ENCODE assay signal across 25 cellular contexts in genomic region chr1:147741075-147741474, GRCh38. TPM values are rescaled to one million over a fixed set of nuclear protein-coding genes. Genes with fewer than 3 reads are reported as not detected.
"Had no signal": no experiment of that assay in that cellular context is flagged by ENCODE, and none has a peak within 500 bp of the region (broad histone marks: within the 10 kb centered on the region; RNA-seq: fewer than 3 reads in every experiment).

No MANE protein-coding gene starts in this region.

- FAIRE-seq: endometrium, kidney, small intestine had no signal

- ATAC-seq: effector memory CD8-positive, alpha-beta T cell; left lung; lower lobe of right lung; naive thymus-derived CD8-positive, alpha-beta T cell; psoas muscle; right lobe of liver; stimulated activated naive CD8-positive, alpha-beta T cell treated with anti-CD3 and anti-CD28 coated beads, Interleukin-15, amount 100 ng/mL, for 72 hours; upper lobe of right lung had no signal

- H3K9me3 ChIP-seq: left lung, lower lobe of right lung, ovary, psoas muscle, right lobe of liver, suprapubic skin, transverse colon, upper lobe of right lung, uterus had no signal

- H3K36me3 ChIP-seq: left lung, lower lobe of right lung, ovary, right lobe of liver, suprapubic skin, transverse colon, upper lobe of right lung, uterus had no signal

- DNase-seq: cortex of kidney; effector memory CD8-positive, alpha-beta T cell; foreskin melanocyte; kidney; left lung; lower lobe of right lung; naive thymus-derived CD8-positive, alpha-beta T cell; nephron progenitor cell; nucleus accumbens; ovary; posterior cingulate gyrus; psoas muscle; right lobe of liver; small intestine; stimulated activated CD4-positive, alpha-beta T cell treated with anti-CD3 and anti-CD28 coated beads, Interleukin-15, amount 100 ng/mL, for 24 hours; stimulated activated CD4-positive, alpha-beta T cell treated with anti-CD3 and anti-CD28 coated beads, Interleukin-4, amount 100 ng/mL, for 1 hour; stimulated activated CD8-positive, alpha-beta memory T cell treated with anti-CD3 and anti-CD28 coated beads, Interleukin-4, amount 100 ng/mL, for 48 hours; stimulated activated naive CD4-positive, alpha-beta T cell; stimulated activated naive CD8-positive, alpha-beta T cell treated with anti-CD3 and anti-CD28 coated beads, Interleukin-15, amount 100 ng/mL, for 72 hours; transverse colon; upper lobe of right lung; uterus had no signal

- H3K27ac ChIP-seq: left lung, lower lobe of right lung, ovary, psoas muscle, right lobe of liver, suprapubic skin, transverse colon, upper lobe of right lung, uterus had no signal

- H3K27me3 ChIP-seq: ovary, right lobe of liver, suprapubic skin, transverse colon, upper lobe of right lung, uterus had no signal

- H3K4me1 ChIP-seq: left lung, lower lobe of right lung, psoas muscle, right lobe of liver, suprapubic skin, transverse colon, upper lobe of right lung, uterus had no signal

- H3K4me3 ChIP-seq: left lung, lower lobe of right lung, ovary, psoas muscle, right lobe of liver, suprapubic skin, transverse colon, upper lobe of right lung, uterus had no signal

RNA-seq across cellular contexts. Expression of gene GJA5, which starts 19.3 kb away (rescaled TPM):
- total RNA-seq: myocyte; naive thymus-derived CD8-positive, alpha-beta T cell had no signal
- polyA plus RNA-seq: naive thymus-derived CD8-positive, alpha-beta T cell had no signal
